Comparison of ENCODE assay signal across 26 cellular contexts in genomic region chr2:154427453-154427852, GRCh38.
"Had no signal": no experiment of that assay in that cellular context is flagged by ENCODE, and none has a peak within 500 bp of the region (broad histone marks: within the 10 kb centered on the region; RNA-seq: fewer than 3 reads in every experiment).

No MANE protein-coding gene starts in this region.

- H3K4me1 ChIP-seq: neural progenitor cell, prostate gland, suprapubic skin, tibial artery, upper lobe of right lung had no signal

- H3K4me3 ChIP-seq: hepatocyte, left ventricle myocardium inferior, lung, neural progenitor cell, ovary, prostate gland, skin epidermis, suprapubic skin, thoracic aorta, tibial artery, upper lobe of right lung had no signal

- H3K27ac Mint-ChIP-seq: mesothelial cell of epicardium; naive B cell; nephron; neural progenitor cell; stimulated activated naive CD8-positive, alpha-beta T cell treated with anti-CD3 and anti-CD28 coated beads, Interleukin-15, Interleukin-2, amounts not matched to agents 100 ng/mL and 50 ng/mL, for 24 hours had no signal

- DNase-seq: islet precursor cell; left ventricle myocardium inferior; mesendoderm; naive B cell; ovary; retina; right cardiac atrium; stimulated activated CD4-positive, alpha-beta T cell treated with anti-CD3 and anti-CD28 coated beads, Interleukin-12 subunit alpha, Interleukin-12 subunit beta, amount 100 ng/mL, for 4 hours; stimulated activated CD4-positive, alpha-beta T cell treated with anti-CD3 and anti-CD28 coated beads, Interleukin-15, amount 100 ng/mL, for 24 hours; stimulated activated CD4-positive, alpha-beta T cell treated with anti-CD3 and anti-CD28 coated beads, Interleukin-2, amount 100 ng/mL, for 24 hours; stimulated activated CD4-positive, alpha-beta T cell treated with anti-CD3 and anti-CD28 coated beads, Interleukin-4, amount 100 ng/mL, for 1 hour; tibial artery; trophoblast cell; upper lobe of right lung had no signal

- H3K27me3 Mint-ChIP-seq: naive B cell; stimulated activated naive CD8-positive, alpha-beta T cell treated with anti-CD3 and anti-CD28 coated beads, Interleukin-15, Interleukin-2, amounts not matched to agents 100 ng/mL and 50 ng/mL, for 24 hours had no signal

- H3K9me3 ChIP-seq: left ventricle myocardium inferior, neutrophil, ovary, prostate gland, suprapubic skin, thoracic aorta, tibial artery, upper lobe of right lung had no signal

- H3K27ac ChIP-seq: hepatocyte, left ventricle myocardium inferior, neural progenitor cell, neutrophil, ovary, prostate gland, skin epidermis, suprapubic skin, thoracic aorta, tibial artery, upper lobe of right lung had no signal

- H3K36me3 Mint-ChIP-seq: naive B cell, neural progenitor cell had no signal

- H3K27me3 ChIP-seq: hepatocyte, neural progenitor cell, neutrophil, ovary, suprapubic skin, tibial artery, upper lobe of right lung had no signal

- H3K4me3 Mint-ChIP-seq: mesothelial cell of epicardium; nephron; neural progenitor cell; stimulated activated naive CD8-positive, alpha-beta T cell treated with anti-CD3 and anti-CD28 coated beads, Interleukin-15, Interleukin-2, amounts not matched to agents 100 ng/mL and 50 ng/mL, for 24 hours had no signal

- H3K36me3 ChIP-seq: left ventricle myocardium inferior, neural progenitor cell, neutrophil, ovary, prostate gland, suprapubic skin, thoracic aorta, tibial artery, upper lobe of right lung had no signal

- H3K4me1 Mint-ChIP-seq: mesothelial cell of epicardium, naive B cell, nephron, neural progenitor cell had no signal

- ATAC-seq: right cardiac atrium, sciatic nerve, upper lobe of right lung had no signal
